ENCODE assay signal across 16 cellular contexts in the genomic region with DNA sequence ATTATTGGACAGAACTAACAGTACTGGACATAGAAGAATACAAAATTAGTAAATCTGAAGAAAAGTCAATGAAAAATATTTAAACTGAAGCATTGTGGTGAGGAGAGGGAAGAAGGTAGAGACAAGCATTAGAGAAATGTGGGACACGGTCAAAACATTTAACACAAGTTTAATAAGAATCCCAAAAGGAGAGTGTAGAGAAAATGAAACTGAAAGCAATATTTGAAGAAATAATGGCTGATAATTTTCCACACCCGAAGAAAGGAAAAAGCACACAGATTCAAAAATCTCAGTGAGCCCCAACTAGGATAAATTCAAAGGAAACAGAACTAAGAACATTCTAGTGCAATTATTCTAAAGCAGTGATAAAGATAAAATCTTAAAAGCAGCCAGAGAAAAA.
DNase-seq lines count a peak whose midpoint lies in the region; ATAC-seq and TF ChIP-seq lines count a peak whose summit lies in the region.
"Had no signal": no experiment of that assay in that cellular context is flagged by ENCODE, and none has a peak within 500 bp of the region (broad histone marks: within the 10 kb centered on the region; RNA-seq: fewer than 3 reads in every experiment).

No MANE protein-coding gene starts in this region.

- H3K4me3 ChIP-seq in HCT116 (replicated peaks in 1 of 2; ENCODE audit: low read depth in 1 of 2, low read length in 2 of 2) (peak overlapping the region in 1 of 2 experiments; percentile 16; a peak in 1 of 4 replicates), RWPE2 (ENCODE audit: severe bottlenecking) (peak overlapping the region; percentile 24), subcutaneous abdominal adipose tissue (ENCODE audit: low read depth in 1 of 5, low read length in 5 of 5) (peak overlapping the region in 3 of 5 donors; percentile 19 to 50 (median 40))

- DNase-seq in HCT116 (ENCODE audit: low read depth, low spot score) (no peak), RWPE2 (ENCODE audit: low spot score) (no peak), left lobe of liver (ENCODE audit: low spot score) (no peak)
- no peak for DNase-seq in activated naive CD4-positive, alpha-beta T cell treated with Interleukin-2 at 50 U/mL for 16 hours
- DNase-seq: CD4-positive, CD25-positive, alpha-beta regulatory T cell; gastrocnemius medialis; Kasumi-1; midbrain; NCI-H187 treated with DMSO at 0.1 percent for 48 hours; NCI-H510A treated with DMSO at 0.1 percent for 48 hours; stimulated activated naive CD4-positive, alpha-beta T cell had no signal

- H3K27me3 ChIP-seq in HCT116 (ENCODE audit: insufficient read depth, low read length) (no peaks in the 10 kb centered on the region), RWPE2 (ENCODE audit: insufficient read depth, poor library complexity, severe bottlenecking) (no peaks in the 10 kb centered on the region), subcutaneous abdominal adipose tissue (ENCODE audit: control insufficient read depth in 5 of 5, insufficient read depth in 4 of 5, low read length in 5 of 5) (no peaks in the 10 kb centered on the region)
- H3K27me3 ChIP-seq: gastrocnemius medialis had no signal

- H3K27ac ChIP-seq in HCT116 (ENCODE audit: low read depth, low read length) (no peak overlapping the region), RWPE2 (ENCODE audit: poor library complexity, severe bottlenecking) (no peak overlapping the region), subcutaneous abdominal adipose tissue (ENCODE audit: low read depth, low read length) (no peak overlapping the region)
- H3K27ac ChIP-seq: gastrocnemius medialis, HL-60 had no signal

- H3K4me2 ChIP-seq in HCT116 (ENCODE audit: low read length), result peak overlapping the region; percentile 44

- TF ChIP-seq POLR2A in HCT116 (IDR thresholded peaks at IDR 0.05; ENCODE audit: borderline replicate concordance, extremely low read depth, insufficient read depth, insufficient read length), result no peak

- BruUV-seq in HCT116 (replicated peaks; lab: Mats Ljungman, UMichigan), result no TSS peak

- POLR2A ChIA-PET in HCT116 (lab: Charles Lee), result no interaction called here

- H3K4me1 ChIP-seq in HCT116 (ENCODE audit: control insufficient read depth in 1 of 2, insufficient read depth in 2 of 2, low read length in 2 of 2) (no peaks in the 10 kb centered on the region), RWPE2 (ENCODE audit: insufficient read depth, poor library complexity, severe bottlenecking) (no peaks in the 10 kb centered on the region), subcutaneous abdominal adipose tissue (ENCODE audit: control insufficient read depth in 5 of 5, insufficient read depth in 5 of 5, low read length in 5 of 5) (no peaks in the 10 kb centered on the region)

- no peak for TF ChIP-seq RAD21 in HCT116 (IDR thresholded peaks at IDR 0.05; ENCODE audit: low read depth)

- CTCF ChIA-PET in HCT116 (lab: Charles Lee), result no interaction called here

- H4K20me1 ChIP-seq in HCT116 (ENCODE audit: insufficient read depth), result no peaks in the 10 kb centered on the region

- H3K36me3 ChIP-seq in HCT116 (ENCODE audit: control insufficient read depth in 1 of 2, insufficient read depth in 2 of 2, low read length in 2 of 2), result no peaks in the 10 kb centered on the region
- H3K36me3 ChIP-seq in RWPE2 (ENCODE audit: low read depth), result no peaks in the 10 kb centered on the region
- no peaks in the 10 kb centered on the region for H3K36me3 ChIP-seq in subcutaneous abdominal adipose tissue (ENCODE audit: control insufficient read depth in 5 of 5, insufficient read depth in 5 of 5, low read length in 5 of 5)
- H3K36me3 ChIP-seq: gastrocnemius medialis had no signal

- H3K9me3 ChIP-seq in HCT116 (ENCODE audit: control insufficient read depth in 1 of 2, insufficient read depth in 1 of 2, low read depth in 1 of 2, low read length in 2 of 2) (no peaks in the 10 kb centered on the region), RWPE2 (ENCODE audit: severe bottlenecking) (no peaks in the 10 kb centered on the region), subcutaneous abdominal adipose tissue (ENCODE audit: control insufficient read depth in 5 of 5, low read length in 5 of 5) (no peaks in the 10 kb centered on the region)
- H3K9me3 ChIP-seq: gastrocnemius medialis had no signal

- H3K9ac ChIP-seq in HCT116 (ENCODE audit: low read length), result no peak overlapping the region
- H3K9ac ChIP-seq in subcutaneous abdominal adipose tissue (ENCODE audit: low read length in 5 of 5), result no peak overlapping the region

- no peaks in the 10 kb centered on the region for H3K79me2 ChIP-seq in HCT116 (ENCODE audit: insufficient read depth, low read length)

- no peaks in the 10 kb centered on the region; the same call in 1 of the 2 replicates for H3K9me2 ChIP-seq in HCT116 (ENCODE audit: insufficient read depth)

- intact Hi-C loops in HCT116 (cut with micrococcal nuclease), result no loop called here

- TF ChIP-seq CTCF in HCT116 (IDR thresholded peaks at IDR 0.05 in 2 of 3, conservative IDR thresholded peaks at IDR 0.05 in 1 of 3; ENCODE audit: borderline replicate concordance in 1 of 3, insufficient read depth in 1 of 3, low read depth in 2 of 3, low read length in 2 of 3), result no peak
- no peak for TF ChIP-seq CTCF in RWPE2 (IDR thresholded peaks at IDR 0.05; ENCODE audit: poor library complexity, severe bottlenecking)

- ATAC-seq in HCT116, result no peak
- no peak for ATAC-seq in RWPE2 (ENCODE audit: low read depth)
- peak; percentile 52 for ATAC-seq in left lobe of liver
- no peak for ATAC-seq in GM18867 (IDR thresholded peaks at IDR 0.05; ENCODE audit: unreplicated experiment)
- ATAC-seq in GM18870 (IDR thresholded peaks at IDR 0.05; ENCODE audit: unreplicated experiment), result no peak
- ATAC-seq: gastrocnemius medialis, WTC11 had no signal

- peak overlapping the region; percentile 89 for H2AFZ ChIP-seq in HCT116 (ENCODE audit: low read depth, low read length, poor library complexity, severe bottlenecking)

- RAD21 ChIA-PET in HCT116 (lab: Charles Lee; ENCODE audit: low non-redundant PET in 1 of 2, low total read pairs in 2 of 2, uncharacterized antibody in 2 of 2, unreplicated experiment in 2 of 2), result no interaction called here

TF ChIP-seq in HCT116, 20 proteins besides CTCF, POLR2A, EP300 and RAD21 (continues in another document):
- TF ChIP-seq MAX (IDR thresholded peaks at IDR 0.05) (no peak), SRF (IDR thresholded peaks at IDR 0.05; ENCODE audit: low read depth) (no peak), ZNF274 (IDR thresholded peaks at IDR 0.05; ENCODE audit: low read depth, low read length) (no peak), SIN3A (IDR thresholded peaks at IDR 0.05; ENCODE audit: low read depth) (no peak), FOSL1 (IDR thresholded peaks at IDR 0.05; ENCODE audit: low read depth) (no peak), ELF1 (IDR thresholded peaks at IDR 0.05; ENCODE audit: borderline replicate concordance, low read depth) (no peak), CBX3 (IDR thresholded peaks at IDR 0.05; ENCODE audit: low read depth) (no peak), YY1 (IDR thresholded peaks at IDR 0.05; ENCODE audit: extremely low read depth, insufficient replicate concordance, low read depth, low read length) (no peak), ZFX (IDR thresholded peaks at IDR 0.05) (no peak), JUND (IDR thresholded peaks at IDR 0.05) (no peak), SP1 (IDR thresholded peaks at IDR 0.05; ENCODE audit: low read depth) (no peak), EGR1 (IDR thresholded peaks at IDR 0.05; ENCODE audit: low read depth) (no peak), POLR2AphosphoS5 (IDR thresholded peaks at IDR 0.05; ENCODE audit: low read depth, low read length) (no peak)
- TF ChIP-seq, protein P1, sequence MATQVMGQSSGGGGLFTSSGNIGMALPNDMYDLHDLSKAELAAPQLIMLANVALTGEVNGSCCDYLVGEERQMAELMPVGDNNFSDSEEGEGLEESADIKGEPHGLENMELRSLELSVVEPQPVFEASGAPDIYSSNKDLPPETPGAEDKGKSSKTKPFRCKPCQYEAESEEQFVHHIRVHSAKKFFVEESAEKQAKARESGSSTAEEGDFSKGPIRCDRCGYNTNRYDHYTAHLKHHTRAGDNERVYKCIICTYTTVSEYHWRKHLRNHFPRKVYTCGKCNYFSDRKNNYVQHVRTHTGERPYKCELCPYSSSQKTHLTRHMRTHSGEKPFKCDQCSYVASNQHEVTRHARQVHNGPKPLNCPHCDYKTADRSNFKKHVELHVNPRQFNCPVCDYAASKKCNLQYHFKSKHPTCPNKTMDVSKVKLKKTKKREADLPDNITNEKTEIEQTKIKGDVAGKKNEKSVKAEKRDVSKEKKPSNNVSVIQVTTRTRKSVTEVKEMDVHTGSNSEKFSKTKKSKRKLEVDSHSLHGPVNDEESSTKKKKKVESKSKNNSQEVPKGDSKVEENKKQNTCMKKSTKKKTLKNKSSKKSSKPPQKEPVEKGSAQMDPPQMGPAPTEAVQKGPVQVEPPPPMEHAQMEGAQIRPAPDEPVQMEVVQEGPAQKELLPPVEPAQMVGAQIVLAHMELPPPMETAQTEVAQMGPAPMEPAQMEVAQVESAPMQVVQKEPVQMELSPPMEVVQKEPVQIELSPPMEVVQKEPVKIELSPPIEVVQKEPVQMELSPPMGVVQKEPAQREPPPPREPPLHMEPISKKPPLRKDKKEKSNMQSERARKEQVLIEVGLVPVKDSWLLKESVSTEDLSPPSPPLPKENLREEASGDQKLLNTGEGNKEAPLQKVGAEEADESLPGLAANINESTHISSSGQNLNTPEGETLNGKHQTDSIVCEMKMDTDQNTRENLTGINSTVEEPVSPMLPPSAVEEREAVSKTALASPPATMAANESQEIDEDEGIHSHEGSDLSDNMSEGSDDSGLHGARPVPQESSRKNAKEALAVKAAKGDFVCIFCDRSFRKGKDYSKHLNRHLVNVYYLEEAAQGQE (IDR thresholded peaks at IDR 0.05; ENCODE audit: low read depth), result no peak
